ENCODE assay signal across 28 cellular contexts in genomic region chr16:84561291-84561690, GRCh38.
"Had no signal": no experiment of that assay in that cellular context is flagged by ENCODE, and none has a peak within 500 bp of the region (broad histone marks: within the 10 kb centered on the region; RNA-seq: fewer than 3 reads in every experiment).

No MANE protein-coding gene starts in this region.

- H3K79me2 ChIP-seq: hepatocyte had no signal

- H3K9me3 Mint-ChIP-seq: activated B cell treated with CpG ODN at 0.5 μM for 24 hours, immature natural killer cell, mesothelial cell of epicardium, naive B cell, nephron progenitor cell had no signal

- H3K27ac Mint-ChIP-seq: activated naive CD8-positive, alpha-beta T cell; immature natural killer cell; mesothelial cell of epicardium; nephron progenitor cell had no signal

- H3K4me3 Mint-ChIP-seq: activated B cell treated with CpG ODN at 0.5 μM for 24 hours; activated naive CD8-positive, alpha-beta T cell; immature natural killer cell; mesothelial cell of epicardium; nephron progenitor cell had no signal

- ATAC-seq: body of pancreas, gastrocnemius medialis, left colon, pancreas, psoas muscle had no signal

- H3K4me1 ChIP-seq: body of pancreas, gastrocnemius medialis, pancreas, psoas muscle, suprapubic skin, tibial artery had no signal

- H3K36me3 ChIP-seq: colonic mucosa, gastrocnemius medialis, pancreas, suprapubic skin had no signal

- H3K36me3 Mint-ChIP-seq: activated naive CD8-positive, alpha-beta T cell had no signal

- H3K9me3 ChIP-seq: body of pancreas, colonic mucosa, gastrocnemius medialis, pancreas, psoas muscle, suprapubic skin, tibial artery had no signal

- H3K27me3 ChIP-seq: body of pancreas, colonic mucosa, hepatocyte, pancreas had no signal

- DNase-seq: activated B cell treated with CpG ODN at 0.5 μM for 24 hours; activated CD4-positive, alpha-beta T cell treated with anti-CD3 and anti-CD28 coated beads, Interleukin-2, amount 50 U/mL, for 1 hour; activated effector memory CD4-positive, alpha-beta T cell treated with Interleukin-2 at 50 U/mL for 16 hours; activated naive CD4-positive, alpha-beta T cell treated with Interleukin-2 at 50 U/mL for 16 hours; activated T-cell treated with anti-CD3 and anti-CD28 coated beads for 4 hours; aorta; body of pancreas; cerebellar nuclear complex; colonic mucosa; dorsolateral prefrontal cortex; effector memory CD4-positive, alpha-beta T cell; erythroblast; gastrocnemius medialis; immature natural killer cell; kidney; left colon; naive B cell; nephron progenitor cell; pancreas; stimulated activated naive CD4-positive, alpha-beta T cell; T-helper 2 cell; tibial artery had no signal

- H3K4me1 Mint-ChIP-seq: immature natural killer cell had no signal

- H3K4me3 ChIP-seq: body of pancreas, colonic mucosa, dorsolateral prefrontal cortex, gastrocnemius medialis, hepatocyte, pancreas, psoas muscle, smooth muscle cell, suprapubic skin, tibial artery had no signal

- H2AFZ ChIP-seq: hepatocyte had no signal

- FAIRE-seq: kidney, pancreas had no signal

- H3K27me3 Mint-ChIP-seq: activated B cell treated with CpG ODN at 0.5 μM for 24 hours; activated naive CD8-positive, alpha-beta T cell; naive B cell had no signal

- H3K4me2 ChIP-seq: hepatocyte, smooth muscle cell had no signal

- H3K27ac ChIP-seq: body of pancreas, colonic mucosa, gastrocnemius medialis, hepatocyte, pancreas, psoas muscle, suprapubic skin, tibial artery had no signal
